In genomic region chr11:72813740-72814138, GRCh38 we compare ENCODE assay signal across 8 cellular contexts.
DNase-seq lines count a peak whose midpoint lies in the region; ATAC-seq and TF ChIP-seq lines count a peak whose summit lies in the region.

No MANE protein-coding gene starts in this region.

- H3K36me3 Mint-ChIP-seq in dendritic cell treated with granulocyte-macrophage colony-stimulating factor and Interleukin-4, amounts not matched to agents 40 ng/mL and 50 ng/mL, for 4 days (ENCODE audit: low read depth) = peaks cover 76% of the 10 kb centered on the region
- peaks cover 16% of the 10 kb centered on the region for H3K36me3 Mint-ChIP-seq in memory B cell

- H3K9me3 Mint-ChIP-seq in dendritic cell treated with granulocyte-macrophage colony-stimulating factor and Interleukin-4, amounts not matched to agents 40 ng/mL and 50 ng/mL, for 4 days = no peaks in the 10 kb centered on the region
- H3K9me3 Mint-ChIP-seq in memory B cell = no peaks in the 10 kb centered on the region

- no peaks in the 10 kb centered on the region for H3K27me3 Mint-ChIP-seq in dendritic cell treated with granulocyte-macrophage colony-stimulating factor and Interleukin-4, amounts not matched to agents 40 ng/mL and 50 ng/mL, for 4 days
- no peaks in the 10 kb centered on the region for H3K27me3 Mint-ChIP-seq in memory B cell

- H3K4me1 Mint-ChIP-seq in dendritic cell treated with granulocyte-macrophage colony-stimulating factor and Interleukin-4, amounts not matched to agents 40 ng/mL and 50 ng/mL, for 4 days (ENCODE audit: low read depth) = peaks cover 78% of the 10 kb centered on the region
- peaks cover 34% of the 10 kb centered on the region for H3K4me1 Mint-ChIP-seq in memory B cell

- no peak for TF ChIP-seq CTCF in GM13977 (IDR thresholded peaks at IDR 0.05; ENCODE audit: extremely low read depth, insufficient read depth, missing control alignments)

- H3K4me3 Mint-ChIP-seq in dendritic cell treated with granulocyte-macrophage colony-stimulating factor and Interleukin-4, amounts not matched to agents 40 ng/mL and 50 ng/mL, for 4 days = peak overlapping the region; percentile 91
- peak overlapping the region; percentile 98 for H3K4me3 Mint-ChIP-seq in memory B cell

- DNase-seq in AG08396 (ENCODE audit: low spot score) (peak; percentile 90), GM13977 (ENCODE audit: low spot score) (peak; percentile 88), NCI-H1048 (lab: John Stamatoyannopoulos, UW) (peak; percentile 31), T follicular helper cell (ENCODE audit: low read depth) (peak; percentile 68), memory B cell (ENCODE audit: low spot score in 2 of 2) (no peak)
- peak; percentile 88 for DNase-seq in stimulated activated naive CD8-positive, alpha-beta T cell treated with anti-CD3 and anti-CD28 coated beads, Interleukin-15, Interleukin-2, amounts not matched to agents 100 U/mL and 50 U/mL, for 24 hours

- ATAC-seq in HG02678 (IDR thresholded peaks at IDR 0.05; ENCODE audit: unreplicated experiment) (peak; percentile 54), memory B cell (ENCODE audit: low read depth) (peak; percentile 61)
- ATAC-seq in stimulated activated naive CD8-positive, alpha-beta T cell treated with anti-CD3 and anti-CD28 coated beads, Interleukin-15, Interleukin-2, amounts not matched to agents 100 U/mL and 50 U/mL, for 24 hours = peak; percentile 55

- in situ Hi-C loops in GM13977 (cut with MboI; ENCODE audit: low pct_unique_long_range_greater_than_20kb, low sequenced_read_pairs, unreplicated experiment) = no loop called here

- peak overlapping the region; percentile 90 for H3K27ac Mint-ChIP-seq in dendritic cell treated with granulocyte-macrophage colony-stimulating factor and Interleukin-4, amounts not matched to agents 40 ng/mL and 50 ng/mL, for 4 days
- H3K27ac Mint-ChIP-seq in memory B cell = peak overlapping the region; percentile 99

- intact Hi-C loops in dendritic cell treated with granulocyte-macrophage colony-stimulating factor and Interleukin-4, amounts not matched to agents 40 ng/mL and 50 ng/mL, for 4 days (cut with micrococcal nuclease) = loop anchor here (2.0 kb wide), 2 partner anchors 19 to 91 kb away; partner anchors contain the start of gene STARD10

Comparison
In these comparisons a context has a peak if more than half of its experiments do, and no peak if none do; other contexts are left out.
1. DNase-seq: peak in AG08396 (single experiment), GM13977 (single experiment), NCI-H1048 (single experiment), T follicular helper cell (single experiment) and stimulated activated naive CD8-positive, alpha-beta T cell treated with anti-CD3 and anti-CD28 coated beads, Interleukin-15, Interleukin-2, amounts not matched to agents 100 U/mL and 50 U/mL, for 24 hours (single experiment); none in memory B cell (0 of 2).
2. Peak in every context shown above with its lines, with median percentiles within 50 percentile points of each other: ATAC-seq.